ENCODE assay signal across 29 cellular contexts in the genomic region with DNA sequence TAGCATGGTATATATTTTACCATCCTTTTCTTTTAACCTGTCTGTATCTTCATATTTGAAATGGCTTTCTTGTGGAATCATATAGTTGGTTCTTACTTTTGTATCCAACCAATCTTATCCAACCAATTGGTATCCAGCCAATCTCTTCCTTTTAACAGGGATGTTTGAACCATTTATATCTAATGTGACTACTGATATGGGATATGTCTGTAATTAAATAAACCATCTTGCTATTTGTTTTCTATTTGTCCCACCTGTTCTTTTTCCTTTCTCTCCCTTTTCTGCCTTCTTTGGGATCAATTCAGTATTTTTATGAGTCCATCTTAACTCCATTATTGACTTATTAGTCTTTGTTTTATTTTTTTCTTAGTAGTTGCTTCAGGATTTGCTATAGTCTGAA.
"Had no signal": no experiment of that assay in that cellular context is flagged by ENCODE, and none has a peak within 500 bp of the region (broad histone marks: within the 10 kb centered on the region; RNA-seq: fewer than 3 reads in every experiment).

No MANE protein-coding gene starts in this region.

- H3K4me1 ChIP-seq: stomach, suprapubic skin, testis, thyroid gland, tibial artery, tibial nerve, transverse colon, upper lobe of right lung, uterus, vagina had no signal

- ATAC-seq: stimulated activated effector memory CD8-positive, alpha-beta T cell treated with anti-CD3 and anti-CD28 coated beads, Interleukin-12 subunit alpha, Interleukin-12 subunit beta, amount 100 ng/mL, for 72 hours; stimulated activated memory B cell treated with anti-CD40 and anti-IgM and Interleukin-4, amounts not matched to agents 10 μg/mL and 1 μg/mL and 100 μg/mL, for 72 hours; stimulated activated naive B cell treated with anti-CD40 and anti-IgM and Interleukin-4, amounts not matched to agents 10 μg/mL and 1 μg/mL and 100 μg/mL, for 72 hours; stimulated activated naive CD8-positive, alpha-beta T cell treated with anti-CD3 and anti-CD28 coated beads, Interleukin-15, amount 100 ng/mL, for 72 hours; stimulated activated naive CD8-positive, alpha-beta T cell treated with anti-CD3 and anti-CD28 coated beads, Interleukin-15, Interleukin-2, amounts not matched to agents 100 U/mL and 50 U/mL, for 24 hours; upper lobe of right lung had no signal

- FAIRE-seq: urothelium cell line had no signal

- H3K27ac Mint-ChIP-seq: stimulated activated effector memory CD8-positive, alpha-beta T cell treated with anti-CD3 and anti-CD28 coated beads, Interleukin-12 subunit alpha, Interleukin-12 subunit beta, amount 100 ng/mL, for 72 hours; stimulated activated memory B cell treated with anti-CD40 and anti-IgM and Interleukin-4, amounts not matched to agents 10 μg/mL and 1 μg/mL and 100 μg/mL, for 72 hours; stimulated activated naive B cell treated with anti-CD40 and anti-IgM and Interleukin-4, amounts not matched to agents 10 μg/mL and 1 μg/mL and 100 μg/mL, for 72 hours; stimulated activated naive CD8-positive, alpha-beta T cell treated with anti-CD3 and anti-CD28 coated beads, Interleukin-15, amount 100 ng/mL, for 72 hours; stimulated activated naive CD8-positive, alpha-beta T cell treated with anti-CD3 and anti-CD28 coated beads, Interleukin-15, Interleukin-2, amounts not matched to agents 100 ng/mL and 50 ng/mL, for 24 hours; type B pancreatic cell had no signal

- H3K27ac ChIP-seq: stomach, suprapubic skin, testis, thoracic aorta, thyroid gland, tibial artery, tibial nerve, transverse colon, upper lobe of left lung, upper lobe of right lung, uterus, vagina had no signal

- H3K4me3 ChIP-seq: stomach, suprapubic skin, testis, thoracic aorta, thyroid gland, tibial artery, tibial nerve, transverse colon, upper lobe of left lung, upper lobe of right lung, uterus, vagina had no signal

- H3K4me1 Mint-ChIP-seq: stimulated activated effector memory CD8-positive, alpha-beta T cell treated with anti-CD3 and anti-CD28 coated beads, Interleukin-12 subunit alpha, Interleukin-12 subunit beta, amount 100 ng/mL, for 72 hours; stimulated activated memory B cell treated with anti-CD40 and anti-IgM and Interleukin-4, amounts not matched to agents 10 μg/mL and 1 μg/mL and 100 μg/mL, for 72 hours; stimulated activated naive B cell treated with anti-CD40 and anti-IgM and Interleukin-4, amounts not matched to agents 10 μg/mL and 1 μg/mL and 100 μg/mL, for 72 hours had no signal

- H3K36me3 ChIP-seq: stomach, suprapubic skin, thoracic aorta, thyroid gland, tibial artery, tibial nerve, transverse colon, upper lobe of left lung, upper lobe of right lung, uterus, vagina had no signal

- H3K9me3 ChIP-seq: suprapubic skin, testis, thoracic aorta, thyroid gland, transverse colon, upper lobe of left lung, uterus, vagina had no signal

- H3K9me3 Mint-ChIP-seq: stimulated activated effector memory CD8-positive, alpha-beta T cell treated with anti-CD3 and anti-CD28 coated beads, Interleukin-12 subunit alpha, Interleukin-12 subunit beta, amount 100 ng/mL, for 72 hours had no signal

- DNase-seq: stimulated activated CD4-positive, alpha-beta T cell treated with anti-CD3 and anti-CD28 coated beads, Interleukin-2, amount 100 ng/mL, for 48 hours; stimulated activated CD4-positive, alpha-beta T cell treated with anti-CD3 and anti-CD28 coated beads, Interleukin-4, amount 100 ng/mL, for 1 hour; stimulated activated CD4-positive, alpha-beta T cell treated with anti-CD3 and anti-CD28 coated beads, Interleukin-4, amount 100 ng/mL, for 24 hours; stimulated activated CD4-positive, alpha-beta T cell treated with anti-CD3 and anti-CD28 coated beads, Interleukin-4, amount 100 ng/mL, for 4 hours; stimulated activated CD8-positive, alpha-beta memory T cell treated with anti-CD3 and anti-CD28 coated beads, Interleukin-4, amount 100 ng/mL, for 48 hours; stimulated activated naive B cell treated with anti-CD40 and anti-IgM and Interleukin-4, amounts not matched to agents 10 μg/mL and 1 μg/mL and 100 μg/mL, for 72 hours; stimulated activated naive CD4-positive, alpha-beta T cell; stimulated activated naive CD4-positive, alpha-beta T cell treated with Interleukin-2 at 50 U/mL for 16 hours; stimulated activated naive CD8-positive, alpha-beta T cell treated with anti-CD3 and anti-CD28 coated beads, Interleukin-15, amount 100 ng/mL, for 72 hours; stimulated activated naive CD8-positive, alpha-beta T cell treated with anti-CD3 and anti-CD28 coated beads, Interleukin-15, Interleukin-2, amounts not matched to agents 100 U/mL and 50 U/mL, for 24 hours; stomach; substantia nigra; testis; thyroid gland; tibial artery; transverse colon; trophoblast cell; upper lobe of left lung; upper lobe of right lung; uterus had no signal

- H3K27me3 Mint-ChIP-seq: stimulated activated memory B cell treated with anti-CD40 and anti-IgM and Interleukin-4, amounts not matched to agents 10 μg/mL and 1 μg/mL and 100 μg/mL, for 72 hours; stimulated activated naive B cell treated with anti-CD40 and anti-IgM and Interleukin-4, amounts not matched to agents 10 μg/mL and 1 μg/mL and 100 μg/mL, for 72 hours; stimulated activated naive CD8-positive, alpha-beta T cell treated with anti-CD3 and anti-CD28 coated beads, Interleukin-15, amount 100 ng/mL, for 72 hours; stimulated activated naive CD8-positive, alpha-beta T cell treated with anti-CD3 and anti-CD28 coated beads, Interleukin-15, Interleukin-2, amounts not matched to agents 100 ng/mL and 50 ng/mL, for 24 hours; type B pancreatic cell had no signal

- H3K4me3 Mint-ChIP-seq: stimulated activated effector memory CD8-positive, alpha-beta T cell treated with anti-CD3 and anti-CD28 coated beads, Interleukin-12 subunit alpha, Interleukin-12 subunit beta, amount 100 ng/mL, for 72 hours; stimulated activated memory B cell treated with anti-CD40 and anti-IgM and Interleukin-4, amounts not matched to agents 10 μg/mL and 1 μg/mL and 100 μg/mL, for 72 hours; stimulated activated naive B cell treated with anti-CD40 and anti-IgM and Interleukin-4, amounts not matched to agents 10 μg/mL and 1 μg/mL and 100 μg/mL, for 72 hours; stimulated activated naive CD8-positive, alpha-beta T cell treated with anti-CD3 and anti-CD28 coated beads, Interleukin-15, amount 100 ng/mL, for 72 hours; stimulated activated naive CD8-positive, alpha-beta T cell treated with anti-CD3 and anti-CD28 coated beads, Interleukin-15, Interleukin-2, amounts not matched to agents 100 ng/mL and 50 ng/mL, for 24 hours; type B pancreatic cell had no signal

- H3K36me3 Mint-ChIP-seq: stimulated activated effector memory CD8-positive, alpha-beta T cell treated with anti-CD3 and anti-CD28 coated beads, Interleukin-12 subunit alpha, Interleukin-12 subunit beta, amount 100 ng/mL, for 72 hours; stimulated activated memory B cell treated with anti-CD40 and anti-IgM and Interleukin-4, amounts not matched to agents 10 μg/mL and 1 μg/mL and 100 μg/mL, for 72 hours; stimulated activated naive B cell treated with anti-CD40 and anti-IgM and Interleukin-4, amounts not matched to agents 10 μg/mL and 1 μg/mL and 100 μg/mL, for 72 hours; type B pancreatic cell had no signal

- H3K27me3 ChIP-seq: stomach, suprapubic skin, testis, thyroid gland, tibial artery, tibial nerve, transverse colon, upper lobe of left lung, upper lobe of right lung, uterus, vagina had no signal
